ENCODE assay signal across 8 cellular contexts in the genomic region with DNA sequence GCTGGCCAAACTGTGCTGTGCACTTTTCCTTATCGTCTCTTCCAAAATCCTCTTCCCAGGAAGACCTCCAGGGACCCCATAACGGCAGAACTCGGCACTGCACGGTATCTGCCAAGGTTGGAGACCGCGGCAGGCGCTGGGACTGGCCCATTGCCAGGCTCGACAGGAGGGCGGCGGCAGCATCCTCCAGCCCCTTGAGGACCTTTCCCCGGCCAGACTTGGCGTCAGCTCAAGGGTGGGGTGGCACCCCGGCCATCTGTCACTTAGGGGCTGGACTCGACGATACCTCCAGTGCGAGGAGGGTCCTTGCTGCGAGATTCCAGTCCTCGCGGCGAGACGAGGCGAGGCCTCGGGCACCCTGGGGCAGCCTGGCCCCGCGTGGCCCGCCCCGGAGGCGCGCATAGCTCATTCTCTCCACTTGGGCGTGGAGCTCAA. TPM values are rescaled to one million over a fixed set of nuclear protein-coding genes. Genes with fewer than 3 reads are reported as not detected.
DNase-seq lines count a peak whose midpoint lies in the region; ATAC-seq and TF ChIP-seq lines count a peak whose summit lies in the region.

No MANE protein-coding gene starts in this region.

- peak; percentile 13 for ATAC-seq in HG02938 (IDR thresholded peaks at IDR 0.05; ENCODE audit: unreplicated experiment)

- peak overlapping the region; percentile 74 for H3K27ac ChIP-seq in cardiac muscle cell
- H3K27ac ChIP-seq in prostate gland = peak overlapping the region; percentile 85 to 90

- H3K27me3 ChIP-seq in NT2/D1 (ENCODE audit: insufficient read depth, insufficient read length) (no peaks in the 10 kb centered on the region), cardiac muscle cell (no peaks in the 10 kb centered on the region), prostate gland (replicated peaks; ENCODE audit: insufficient read depth) (no peaks in the 10 kb centered on the region)

- H3K4me3 ChIP-seq in NT2/D1 (ENCODE audit: insufficient read length, low read depth) (peak overlapping the region; percentile 91), cardiac muscle cell (peak overlapping the region; percentile 80), prostate gland (peak overlapping the region; percentile 82 to 99)

- H3K9ac ChIP-seq in NT2/D1 (ENCODE audit: insufficient read length, low read depth) = peak overlapping the region; percentile 100

- in situ Hi-C loops in GM13977 (cut with MboI; ENCODE audit: low pct_unique_long_range_greater_than_20kb, low sequenced_read_pairs, unreplicated experiment) = no loop called here

- TF ChIP-seq POLR2A in prostate gland (IDR thresholded peaks at IDR 0.05) = no peak

- DNase-seq in DMS79 (lab: John Stamatoyannopoulos, UW) (peak; percentile 47), NT2/D1 (ENCODE audit: low read depth, low spot score) (no peak), cardiac muscle cell (ENCODE audit: low read depth in 1 of 2, low spot score in 1 of 2) (peak; percentile 47 to 66), prostate gland (ENCODE audit: low spot score) (peak; percentile 44), NOMO-1 treated with dmso at 0.1 percent for 144 hours (lab: John Stamatoyannopoulos, UW; ENCODE audit: unreplicated experiment) (no peak), GM13977 (ENCODE audit: low spot score) (no peak)
- peak in 3 of 4 experiments; percentile 4 to 34 (median 28) for DNase-seq in activated naive CD4-positive, alpha-beta T cell (lab: John Stamatoyannopoulos, UW)

- WGBS in prostate gland = under 1% methylated on average over 27 of the region's 30 CpGs

- H3K9me3 ChIP-seq in NT2/D1 (ENCODE audit: insufficient read depth, low read length) (no peaks in the 10 kb centered on the region), cardiac muscle cell (ENCODE audit: low read depth) (no peaks in the 10 kb centered on the region), prostate gland (no peaks in the 10 kb centered on the region)

- intact Hi-C loops in prostate gland (cut with DNase I) = no loop called here

- H3K36me3 ChIP-seq in NT2/D1 (ENCODE audit: insufficient read depth, insufficient read length, low read length) = peaks cover 47% of the 10 kb centered on the region
- H3K36me3 ChIP-seq in cardiac muscle cell = peaks cover 3% of the 10 kb centered on the region
- H3K36me3 ChIP-seq in prostate gland = no peaks in the 10 kb centered on the region

- TF ChIP-seq CTCF in cardiac muscle cell (IDR thresholded peaks at IDR 0.05; ENCODE audit: low read depth, low read length) = no peak
- TF ChIP-seq CTCF in prostate gland (IDR thresholded peaks at IDR 0.05) = no peak
- no peak for TF ChIP-seq CTCF in GM13977 (IDR thresholded peaks at IDR 0.05; ENCODE audit: extremely low read depth, insufficient read depth, missing control alignments)

- H3K4me1 ChIP-seq in NT2/D1 (ENCODE audit: insufficient read depth, insufficient read length) = peaks cover 15% of the 10 kb centered on the region
- H3K4me1 ChIP-seq in cardiac muscle cell (ENCODE audit: low read depth) = peaks cover 4% of the 10 kb centered on the region
- H3K4me1 ChIP-seq in prostate gland (replicated peaks) = no peaks in the 10 kb centered on the region

RNA-seq across cellular contexts. Expression of a gene that starts 0.8 kb away (rescaled TPM):
- total RNA-seq in cardiac muscle cell (96.3 and 155 TPM in 2 replicates), prostate gland (100 to 1,000 TPM; 114 to 203 TPM)
- 71.5 and 89.2 TPM in 2 replicates for polyA plus RNA-seq in cardiac muscle cell

RNA-seq across cellular contexts. Expression of a gene that starts 12.4 kb away (rescaled TPM):
- total RNA-seq in cardiac muscle cell (2.6 and 4.5 TPM in 2 replicates), prostate gland (1 to 10 TPM in 1 of 2 donors, under 1 TPM in 1; 0.55 to 4.3 TPM)
- 3.2 and 8.0 TPM in 2 replicates for polyA plus RNA-seq in cardiac muscle cell

RNA-seq across cellular contexts. Expression of a gene that starts 48.6 kb away (rescaled TPM):
- total RNA-seq in cardiac muscle cell (69.0 and 70.0 TPM in 2 replicates), prostate gland (100 to 1,000 TPM in 1 of 2 donors, 10 to 100 TPM in 1; 85.8 to 117 TPM)
- polyA plus RNA-seq in cardiac muscle cell = 79.4 and 82.8 TPM in 2 replicates

RNA-seq across cellular contexts. Expression of a gene that starts 52.8 kb away (rescaled TPM):
- 26.5 and 29.2 TPM in 2 replicates for total RNA-seq in cardiac muscle cell
- polyA plus RNA-seq in cardiac muscle cell = 21.3 and 22.6 TPM in 2 replicates
- 10 to 100 TPM; 24.2 to 45.0 TPM for total RNA-seq in prostate gland

Comparison
In these comparisons a context has a peak if more than half of its experiments do, and no peak if none do; other contexts are left out.
1. DNase-seq: peak in DMS79 (single experiment), activated naive CD4-positive, alpha-beta T cell (3 of 4), cardiac muscle cell (2 of 2) and prostate gland (single experiment); none in NT2/D1 (single experiment), NOMO-1 treated with dmso at 0.1 percent for 144 hours (single experiment) and GM13977 (single experiment).
2. Peak in every context shown above with its lines, with median percentiles within 50 percentile points of each other: H3K4me3 ChIP-seq.